13 cellular contexts compared by ENCODE assay signal in the genomic region with DNA sequence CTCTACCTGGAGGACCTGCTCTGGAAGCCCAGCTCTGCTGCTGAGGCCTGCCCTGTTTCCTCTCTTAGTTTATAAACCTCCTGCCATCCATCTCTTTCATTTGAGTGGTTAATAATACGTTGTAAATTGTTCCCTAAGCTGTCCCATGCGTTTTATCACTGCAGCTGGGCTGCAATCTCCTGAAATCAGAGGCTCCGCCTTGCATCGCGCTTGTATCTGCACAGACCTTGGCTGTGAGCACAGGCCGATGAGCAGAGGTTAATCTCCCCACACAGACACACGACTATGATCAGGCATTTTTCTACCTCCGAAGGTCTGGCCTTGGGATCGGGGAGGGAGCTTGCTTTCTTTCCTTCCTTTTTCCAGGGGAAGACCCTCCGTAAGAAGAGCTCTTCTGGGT.
DNase-seq lines count a peak whose midpoint lies in the region; ATAC-seq and TF ChIP-seq lines count a peak whose summit lies in the region.
"Had no signal": no experiment of that assay in that cellular context is flagged by ENCODE, and none has a peak within 500 bp of the region (broad histone marks: within the 10 kb centered on the region; RNA-seq: fewer than 3 reads in every experiment).

No MANE protein-coding gene starts in this region.

- H2BK15ac ChIP-seq in neuronal stem cell (ENCODE audit: low read length) = no peak overlapping the region

- ATAC-seq in HG03139 (IDR thresholded peaks at IDR 0.05; ENCODE audit: unreplicated experiment) = no peak
- ATAC-seq: HCT116 had no signal

- no peak for TF ChIP-seq CTCF in HEK293 (tag by site-specific recombination; IDR thresholded peaks at IDR 0.05)

- H3K27ac ChIP-seq in HEK293 (ENCODE audit: extremely low read depth, low read depth, low read length) (no peak overlapping the region), neuronal stem cell (replicated peaks; ENCODE audit: low read length) (no peak overlapping the region)
- H3K27ac ChIP-seq: BLaER1 treated with 17β-estradiol and CSF1 and Interleukin-3, amounts not matched to agents 10 nM and 100 nM had no signal

- H2AK5ac ChIP-seq in neuronal stem cell (ENCODE audit: low read depth, low read length) = no peak overlapping the region

- H4K91ac ChIP-seq in neuronal stem cell (ENCODE audit: low read depth, low read length, poor library complexity) = no peak overlapping the region

- H3K23ac ChIP-seq in neuronal stem cell (ENCODE audit: low read depth, low read length, poor library complexity) = no peak overlapping the region

- no peak overlapping the region for H3K14ac ChIP-seq in neuronal stem cell (ENCODE audit: low read length)

- no peaks in the 10 kb centered on the region for H3K36me3 ChIP-seq in HEK293 (ENCODE audit: control insufficient read depth in 2 of 2, insufficient read depth in 1 of 2, low read length in 2 of 2)
- H3K36me3 ChIP-seq in neuronal stem cell (replicated peaks in 1 of 2; ENCODE audit: control insufficient read depth in 2 of 2, insufficient read depth in 2 of 2, low read length in 2 of 2) = no peaks in the 10 kb centered on the region
- H3K36me3 ChIP-seq: BLaER1 treated with 17β-estradiol and CSF1 and Interleukin-3, amounts not matched to agents 10 nM and 100 nM had no signal

- no peak overlapping the region for H3K4ac ChIP-seq in neuronal stem cell (ENCODE audit: low read length)

- no peak for TF ChIP-seq POLR2A in erythroblast (IDR thresholded peaks at IDR 0.05; ENCODE audit: low read length)

- H4K8ac ChIP-seq in neuronal stem cell (ENCODE audit: low read depth, low read length) = no peak overlapping the region

- DNase-seq in NCI-H748 (lab: John Stamatoyannopoulos, UW; ENCODE audit: unreplicated experiment) (peak; percentile 15), NCI-H748 treated with DMSO at 0.1 percent for 48 hours (lab: John Stamatoyannopoulos, UW) (no peak), erythroblast (lab: John Stamatoyannopoulos, UW) (peak; percentile 41 to 44), neuronal stem cell (ENCODE audit: low spot score) (no peak), AG20443 (ENCODE audit: low spot score) (no peak)
- DNase-seq: 8988T; CD4-positive, CD25-positive, alpha-beta regulatory T cell; DMS53; GF-D8 had no signal

- H2AFZ ChIP-seq in neuronal stem cell (ENCODE audit: low read length) = no peak overlapping the region

- no peak overlapping the region for H2BK5ac ChIP-seq in neuronal stem cell (ENCODE audit: low read length)

- no peaks in the 10 kb centered on the region for H3K27me3 ChIP-seq in neuronal stem cell (ENCODE audit: control insufficient read depth in 3 of 3, insufficient read depth in 3 of 3, low read depth in 1 of 3, low read length in 3 of 3)
- H3K27me3 ChIP-seq: BLaER1 treated with 17β-estradiol and CSF1 and Interleukin-3, amounts not matched to agents 10 nM and 100 nM had no signal

- H3K18ac ChIP-seq in neuronal stem cell (ENCODE audit: low read length) = peak overlapping the region; percentile 1

- H3K9ac ChIP-seq in neuronal stem cell (ENCODE audit: low read depth, low read length, poor library complexity) = no peak overlapping the region
- H3K9ac ChIP-seq: BLaER1 treated with 17β-estradiol and CSF1 and Interleukin-3, amounts not matched to agents 10 nM and 100 nM had no signal

- H3K4me3 ChIP-seq in HEK293 (ENCODE audit: low read depth, low read length) (no peak overlapping the region), neuronal stem cell (ENCODE audit: low read length in 2 of 2) (no peak overlapping the region)
- H3K4me3 ChIP-seq: BLaER1 treated with 17β-estradiol and CSF1 and Interleukin-3, amounts not matched to agents 10 nM and 100 nM had no signal

- no peak overlapping the region for H2BK12ac ChIP-seq in neuronal stem cell (ENCODE audit: low read length)

- H3K9me3 ChIP-seq in HEK293 (ENCODE audit: control insufficient read depth, insufficient read depth, low read depth, low read length) = no peaks in the 10 kb centered on the region
- no peaks in the 10 kb centered on the region for H3K9me3 ChIP-seq in neuronal stem cell (replicated peaks in 1 of 2; ENCODE audit: control insufficient read depth in 2 of 2, insufficient read depth in 1 of 2, low read depth in 1 of 2, low read length in 2 of 2)
- H3K9me3 ChIP-seq: BLaER1 treated with 17β-estradiol and CSF1 and Interleukin-3, amounts not matched to agents 10 nM and 100 nM had no signal

- no peaks in the 10 kb centered on the region for H3K79me1 ChIP-seq in neuronal stem cell (ENCODE audit: low read depth, low read length)

- no CpG with 5 or more reads among the region's 10 CpGs for WGBS in neuronal stem cell (ENCODE audit: extremely low coverage in 2 of 2, insufficient read length in 2 of 2, insufficient replicate concordance in 1 of 2), 2 donors

- no peaks in the 10 kb centered on the region for H3K4me1 ChIP-seq in HEK293 (ENCODE audit: control insufficient read depth, insufficient read depth, low read length)
- H3K4me1 ChIP-seq in neuronal stem cell (ENCODE audit: control insufficient read depth in 2 of 2, insufficient read depth in 1 of 2, low read depth in 1 of 2, low read length in 2 of 2) = no peaks in the 10 kb centered on the region
- H3K4me1 ChIP-seq: BLaER1 treated with 17β-estradiol and CSF1 and Interleukin-3, amounts not matched to agents 10 nM and 100 nM had no signal

- H2BK120ac ChIP-seq in neuronal stem cell (ENCODE audit: low read depth, low read length) = no peak overlapping the region

- H3K4me2 ChIP-seq in neuronal stem cell (ENCODE audit: insufficient read depth, low read length, poor library complexity, severe bottlenecking) = no peak overlapping the region
- H3K4me2 ChIP-seq: BLaER1 treated with 17β-estradiol and CSF1 and Interleukin-3, amounts not matched to agents 10 nM and 100 nM had no signal

- CTCF ChIA-PET in HEK293 (lab: Yijun Ruan, JAX) = no interaction called here

- POLR2A ChIA-PET in HEK293 (lab: Yijun Ruan, JAX) = no interaction called here

TF ChIP-seq in HEK293, 187 proteins besides CTCF, POLR2A, EP300 and RAD21:
- no peak for TF ChIP-seq ZSCAN30 (tag by site-specific recombination; IDR thresholded peaks at IDR 0.05)
- TF ChIP-seq, protein P1, sequence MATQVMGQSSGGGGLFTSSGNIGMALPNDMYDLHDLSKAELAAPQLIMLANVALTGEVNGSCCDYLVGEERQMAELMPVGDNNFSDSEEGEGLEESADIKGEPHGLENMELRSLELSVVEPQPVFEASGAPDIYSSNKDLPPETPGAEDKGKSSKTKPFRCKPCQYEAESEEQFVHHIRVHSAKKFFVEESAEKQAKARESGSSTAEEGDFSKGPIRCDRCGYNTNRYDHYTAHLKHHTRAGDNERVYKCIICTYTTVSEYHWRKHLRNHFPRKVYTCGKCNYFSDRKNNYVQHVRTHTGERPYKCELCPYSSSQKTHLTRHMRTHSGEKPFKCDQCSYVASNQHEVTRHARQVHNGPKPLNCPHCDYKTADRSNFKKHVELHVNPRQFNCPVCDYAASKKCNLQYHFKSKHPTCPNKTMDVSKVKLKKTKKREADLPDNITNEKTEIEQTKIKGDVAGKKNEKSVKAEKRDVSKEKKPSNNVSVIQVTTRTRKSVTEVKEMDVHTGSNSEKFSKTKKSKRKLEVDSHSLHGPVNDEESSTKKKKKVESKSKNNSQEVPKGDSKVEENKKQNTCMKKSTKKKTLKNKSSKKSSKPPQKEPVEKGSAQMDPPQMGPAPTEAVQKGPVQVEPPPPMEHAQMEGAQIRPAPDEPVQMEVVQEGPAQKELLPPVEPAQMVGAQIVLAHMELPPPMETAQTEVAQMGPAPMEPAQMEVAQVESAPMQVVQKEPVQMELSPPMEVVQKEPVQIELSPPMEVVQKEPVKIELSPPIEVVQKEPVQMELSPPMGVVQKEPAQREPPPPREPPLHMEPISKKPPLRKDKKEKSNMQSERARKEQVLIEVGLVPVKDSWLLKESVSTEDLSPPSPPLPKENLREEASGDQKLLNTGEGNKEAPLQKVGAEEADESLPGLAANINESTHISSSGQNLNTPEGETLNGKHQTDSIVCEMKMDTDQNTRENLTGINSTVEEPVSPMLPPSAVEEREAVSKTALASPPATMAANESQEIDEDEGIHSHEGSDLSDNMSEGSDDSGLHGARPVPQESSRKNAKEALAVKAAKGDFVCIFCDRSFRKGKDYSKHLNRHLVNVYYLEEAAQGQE (tag by site-specific recombination; IDR thresholded peaks at IDR 0.05) = no peak
- TF ChIP-seq SP7 (tag by site-specific recombination; IDR thresholded peaks at IDR 0.05) = peak; percentile 20; the same call in 1 of the 2 replicates
- TF ChIP-seq HOXD13 (CRISPR knock-in tag; IDR thresholded peaks at IDR 0.05; ENCODE audit: borderline replicate concordance) = no peak
- TF ChIP-seq ZNF404 (tag by site-specific recombination; IDR thresholded peaks at IDR 0.05) = no peak
TF ChIP-seq in HEK293: peak in this region for 1.

Comparison
In these comparisons a context has a peak if more than half of its experiments do, and no peak if none do; other contexts are left out.
1. DNase-seq: peak in NCI-H748 (single experiment) and erythroblast (2 of 2); none in NCI-H748 treated with DMSO at 0.1 percent for 48 hours (single experiment), neuronal stem cell (single experiment) and AG20443 (single experiment).